Comparison of ENCODE assay signal across 8 cellular contexts in genomic region chr15:82538961-82539689, GRCh38. TPM values are rescaled to one million over a fixed set of nuclear protein-coding genes. Genes with fewer than 3 reads are reported as not detected.
DNase-seq lines count a peak whose midpoint lies in the region; ATAC-seq lines count a peak whose summit lies in the region.

No MANE protein-coding gene starts in this region.

- H3K9me3 ChIP-seq in HUES64 (ENCODE audit: insufficient read depth, low read depth, low read length) = no peaks in the 10 kb centered on the region

- peak overlapping the region; percentile 100 for H3K9ac ChIP-seq in HUES64 (ENCODE audit: low read depth, low read length)

- peaks cover 34% of the 10 kb centered on the region for H3K4me1 Mint-ChIP-seq in activated naive CD4-positive, alpha-beta T cell treated with anti-CD3 and anti-CD28 coated beads, Interleukin-2, amount 50 U/mL, for 24 hours

- H3K4me3 ChIP-seq in HUES64 (ENCODE audit: low read length) = peak overlapping the region; percentile 100

- ATAC-seq in stimulated activated naive CD8-positive, alpha-beta T cell treated with anti-CD3 and anti-CD28 coated beads, Interleukin-15, Interleukin-2, amounts not matched to agents 100 U/mL and 50 U/mL, for 24 hours = no peak
- no peak for ATAC-seq in HG02870 (IDR thresholded peaks at IDR 0.05; ENCODE audit: unreplicated experiment)
- ATAC-seq in GM19328 (IDR thresholded peaks at IDR 0.05; ENCODE audit: unreplicated experiment) = no peak

- H3K27ac Mint-ChIP-seq in activated naive CD4-positive, alpha-beta T cell treated with anti-CD3 and anti-CD28 coated beads, Interleukin-2, amount 50 U/mL, for 24 hours = peak overlapping the region; percentile 97

- no peaks in the 10 kb centered on the region for H3K27me3 ChIP-seq in HUES64 (ENCODE audit: insufficient read depth, low read length)

- DNase-seq in iris pigment epithelial cell (ENCODE audit: low read depth) = peak; percentile 17
- DNase-seq in stimulated activated naive CD8-positive, alpha-beta T cell treated with anti-CD3 and anti-CD28 coated beads, Interleukin-15, Interleukin-2, amounts not matched to agents 100 U/mL and 50 U/mL, for 24 hours = peak; percentile 30
- no peak for DNase-seq in superior temporal gyrus (ENCODE audit: extremely low spot score)
- no peak for DNase-seq in NCI-H446 (lab: John Stamatoyannopoulos, UW)

- no peaks in the 10 kb centered on the region for H3K27me3 Mint-ChIP-seq in activated naive CD4-positive, alpha-beta T cell treated with anti-CD3 and anti-CD28 coated beads, Interleukin-2, amount 50 U/mL, for 24 hours

- H3K27ac ChIP-seq in HUES64 (ENCODE audit: low read depth, low read length) = peak overlapping the region; percentile 88

- 9% methylated on average over 28 of the region's 28 CpGs for WGBS in HUES64

- peaks cover 57% of the 10 kb centered on the region for H3K36me3 ChIP-seq in HUES64 (ENCODE audit: insufficient read depth, low read length)

- H3K36me3 Mint-ChIP-seq in activated naive CD4-positive, alpha-beta T cell treated with anti-CD3 and anti-CD28 coated beads, Interleukin-2, amount 50 U/mL, for 24 hours = peaks cover 36% of the 10 kb centered on the region

- H3K4me1 ChIP-seq in HUES64 (ENCODE audit: insufficient read depth, low read length) = peaks cover 27% of the 10 kb centered on the region

- H3K4me3 Mint-ChIP-seq in activated naive CD4-positive, alpha-beta T cell treated with anti-CD3 and anti-CD28 coated beads, Interleukin-2, amount 50 U/mL, for 24 hours = peak overlapping the region; percentile 97

- H3K9me3 Mint-ChIP-seq in activated naive CD4-positive, alpha-beta T cell treated with anti-CD3 and anti-CD28 coated beads, Interleukin-2, amount 50 U/mL, for 24 hours = no peaks in the 10 kb centered on the region

RNA-seq across cellular contexts. Expression of gene RPS17, which starts 1.1 kb away (rescaled TPM):
- 2,523 TPM for polyA plus RNA-seq in HUES64 (2013, experiment 1 of 2)
- 2,699 TPM for polyA plus RNA-seq in HUES64 (2013, experiment 2 of 2)

Comparison
In these comparisons a context has a peak if more than half of its experiments do, and no peak if none do; other contexts are left out.
1. DNase-seq: peak in iris pigment epithelial cell (single experiment) and stimulated activated naive CD8-positive, alpha-beta T cell treated with anti-CD3 and anti-CD28 coated beads, Interleukin-15, Interleukin-2, amounts not matched to agents 100 U/mL and 50 U/mL, for 24 hours (single experiment); none in superior temporal gyrus (single experiment) and NCI-H446 (0 of 2).